In genomic region chr7:95433952-95434351, GRCh38 we compare ENCODE assay signal across 1 cellular context.
TF ChIP-seq lines count a peak whose summit lies in the region.

No MANE protein-coding gene starts in this region.

TF ChIP-seq in IMR-90, 13 proteins besides CTCF, POLR2A, EP300 and RAD21 (continued from another document):
- TF ChIP-seq SMC3 (IDR thresholded peaks at IDR 0.05; ENCODE audit: low read depth, low read length), result no peak
- no peak for TF ChIP-seq MAZ (IDR thresholded peaks at IDR 0.05; ENCODE audit: borderline replicate concordance, low read depth, low read length)
- TF ChIP-seq MAFK (IDR thresholded peaks at IDR 0.05; ENCODE audit: low read depth, low read length), result no peak
- no peak for TF ChIP-seq RFX5 (IDR thresholded peaks at IDR 0.05; ENCODE audit: low read depth, low read length)
- TF ChIP-seq NFE2L2 (IDR thresholded peaks at IDR 0.05; ENCODE audit: low read depth, low read length), result no peak
- TF ChIP-seq, protein P1, sequence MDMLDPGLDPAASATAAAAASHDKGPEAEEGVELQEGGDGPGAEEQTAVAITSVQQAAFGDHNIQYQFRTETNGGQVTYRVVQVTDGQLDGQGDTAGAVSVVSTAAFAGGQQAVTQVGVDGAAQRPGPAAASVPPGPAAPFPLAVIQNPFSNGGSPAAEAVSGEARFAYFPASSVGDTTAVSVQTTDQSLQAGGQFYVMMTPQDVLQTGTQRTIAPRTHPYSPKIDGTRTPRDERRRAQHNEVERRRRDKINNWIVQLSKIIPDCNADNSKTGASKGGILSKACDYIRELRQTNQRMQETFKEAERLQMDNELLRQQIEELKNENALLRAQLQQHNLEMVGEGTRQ (IDR thresholded peaks at IDR 0.05; ENCODE audit: low read depth, low read length), result no peak
